ENCODE assay signal across 9 cellular contexts in the genomic region with DNA sequence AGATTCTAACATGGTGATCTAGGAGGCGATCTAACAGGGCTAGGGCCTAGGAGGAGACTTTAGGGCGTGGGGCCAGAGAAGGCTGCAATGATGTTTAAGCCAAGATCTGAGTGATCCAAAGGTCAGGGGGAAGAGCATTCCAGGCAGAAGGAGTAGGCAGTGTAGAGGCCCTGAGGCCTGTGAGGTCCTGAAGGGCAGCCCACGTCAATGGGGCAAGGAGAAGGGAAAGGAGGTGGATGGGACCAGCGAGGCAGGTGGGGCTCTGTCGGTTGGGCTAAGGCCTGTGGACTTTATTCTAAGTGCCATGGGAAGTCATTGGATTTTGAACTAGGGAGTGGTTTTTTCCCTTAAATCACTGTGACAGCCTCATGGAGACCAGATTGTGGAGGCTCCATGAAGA.
"Had no signal": no experiment of that assay in that cellular context is flagged by ENCODE, and none has a peak within 500 bp of the region (broad histone marks: within the 10 kb centered on the region; RNA-seq: fewer than 3 reads in every experiment).

No MANE protein-coding gene starts in this region.

- H3K27ac Mint-ChIP-seq: activated CD4-positive, alpha-beta memory T cell treated with anti-CD3 and anti-CD28 coated beads, Interleukin-2, amount 10 ng/mL, durations not matched to agents 7 days and 5 days; activated naive CD8-positive, alpha-beta T cell treated with anti-CD3 and anti-CD28 coated beads, Interleukin-2, amount 50 U/mL, for 24 hours had no signal

- H3K9ac ChIP-seq: parathyroid adenoma had no signal

- H3K9me3 Mint-ChIP-seq: activated CD4-positive, alpha-beta memory T cell treated with anti-CD3 and anti-CD28 coated beads, Interleukin-2, amount 10 ng/mL, durations not matched to agents 7 days and 5 days; activated naive CD8-positive, alpha-beta T cell treated with anti-CD3 and anti-CD28 coated beads, Interleukin-2, amount 50 U/mL, for 24 hours had no signal

- H3K9me3 ChIP-seq: lower lobe of right lung, SJSA1 had no signal

- H3K27me3 Mint-ChIP-seq: activated CD4-positive, alpha-beta memory T cell treated with anti-CD3 and anti-CD28 coated beads, Interleukin-2, amount 10 ng/mL, durations not matched to agents 7 days and 5 days; activated naive CD8-positive, alpha-beta T cell treated with anti-CD3 and anti-CD28 coated beads, Interleukin-2, amount 50 U/mL, for 24 hours had no signal

- ATAC-seq: activated naive CD8-positive, alpha-beta T cell treated with anti-CD3 and anti-CD28 coated beads, Interleukin-2, amount 50 U/mL, for 24 hours; lower lobe of right lung had no signal

- H3K79me2 ChIP-seq: parathyroid adenoma had no signal

- H2AFZ ChIP-seq: parathyroid adenoma had no signal

- DNase-seq: activated CD4-positive, alpha-beta memory T cell treated with anti-CD3 and anti-CD28 coated beads, Interleukin-2, amount 10 ng/mL, durations not matched to agents 7 days and 5 days; activated naive CD4-positive, alpha-beta T cell; activated naive CD8-positive, alpha-beta T cell treated with anti-CD3 and anti-CD28 coated beads, Interleukin-2, amount 50 U/mL, for 24 hours; lower lobe of right lung; T1000; trophoblast cell had no signal

- H3K27ac ChIP-seq: lower lobe of right lung, parathyroid adenoma, SJSA1, VCaP had no signal

- H3K4me1 ChIP-seq: lower lobe of right lung, parathyroid adenoma had no signal

- H3K4me3 Mint-ChIP-seq: activated CD4-positive, alpha-beta memory T cell treated with anti-CD3 and anti-CD28 coated beads, Interleukin-2, amount 10 ng/mL, durations not matched to agents 7 days and 5 days; activated naive CD8-positive, alpha-beta T cell treated with anti-CD3 and anti-CD28 coated beads, Interleukin-2, amount 50 U/mL, for 24 hours had no signal

- H3K4me3 ChIP-seq: lower lobe of right lung, SJSA1 had no signal

- H3K27me3 ChIP-seq: SJSA1 had no signal

- H3K36me3 ChIP-seq: SJSA1 had no signal
